ENCODE assay signal across 8 cellular contexts in the genomic region with DNA sequence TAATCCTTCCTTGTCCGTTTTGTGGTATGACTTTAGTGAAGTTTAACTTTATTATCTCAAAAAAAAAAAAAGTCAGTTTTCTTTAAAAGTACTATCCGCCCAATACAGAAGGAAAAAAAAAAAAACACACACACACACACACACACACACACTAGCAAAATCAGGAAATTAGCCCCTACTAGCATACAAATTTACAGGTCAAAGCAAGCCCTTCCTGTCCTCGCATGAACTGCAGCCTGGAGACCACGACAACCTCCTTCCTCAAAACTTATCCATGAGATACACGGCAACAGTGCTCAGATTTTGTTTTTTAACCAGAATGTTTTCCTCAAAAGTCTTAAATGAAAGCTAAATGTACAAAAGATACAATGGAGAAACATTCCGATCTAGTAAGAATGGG. TPM values are rescaled to one million over a fixed set of nuclear protein-coding genes. Genes with fewer than 3 reads are reported as not detected.
DNase-seq lines count a peak whose midpoint lies in the region; ATAC-seq, FAIRE-seq and TF ChIP-seq lines count a peak whose summit lies in the region.

No MANE protein-coding gene starts in this region.

- H3K4me1 ChIP-seq in A549, result peaks cover 43% of the 10 kb centered on the region

- no peak overlapping the region for H3K4me3 ChIP-seq in A549

- TF ChIP-seq CTCF in A549 (IDR thresholded peaks at IDR 0.05), result no peak
- TF ChIP-seq CTCF in HFFc6 (IDR thresholded peaks at IDR 0.05), result no peak
- TF ChIP-seq CTCF in activated B cell treated with CpG ODN at 0.5 μM for 24 hours (IDR thresholded peaks at IDR 0.05), result no peak

- DNase-seq in A549 (ENCODE audit: low read depth in 1 of 2, low spot score in 1 of 2), result no peak
- no peak for DNase-seq in HFFc6
- DNase-seq in activated B cell treated with CpG ODN at 0.5 μM for 24 hours, result no peak
- no peak for DNase-seq in left colon
- no peak for DNase-seq in activated CD4-positive, alpha-beta T cell treated with anti-CD3 and anti-CD28 coated beads for 4 hours
- no peak for DNase-seq in NCI-H1436 (lab: John Stamatoyannopoulos, UW)

- TF ChIP-seq POLR2A in A549 (IDR thresholded peaks at IDR 0.05; ENCODE audit: low read length), result no peak

- intact Hi-C loops in activated B cell treated with CpG ODN at 0.5 μM for 24 hours (cut with micrococcal nuclease), result no loop called here
- intact Hi-C loops in left colon (cut with DNase I, micrococcal nuclease), result no loop called here

- H3K27me3 Mint-ChIP-seq in HFFc6 (ENCODE audit: insufficient read depth) (no peaks in the 10 kb centered on the region), activated B cell treated with CpG ODN at 0.5 μM for 24 hours (no peaks in the 10 kb centered on the region)

- WGBS in A549 (ENCODE audit: missing lambda C conversion rate), result 88% methylated on average over 6 of the region's 6 CpGs

- H3K9me3 ChIP-seq in A549, result no peaks in the 10 kb centered on the region

- no peak for TF ChIP-seq EP300 in A549 (IDR thresholded peaks at IDR 0.05)

- no peaks in the 10 kb centered on the region for H3K9me3 Mint-ChIP-seq in HFFc6
- H3K9me3 Mint-ChIP-seq in activated B cell treated with CpG ODN at 0.5 μM for 24 hours, result no peaks in the 10 kb centered on the region

- CTCF ChIA-PET in A549 (lab: Yijun Ruan, JAX), result interaction anchor here (1.0 to 1.3 kb wide), 2 partner anchors 132 to 154 kb away, joined by 3 to 4 read pairs; no protein-coding TSS in a partner anchor
- CTCF ChIA-PET in activated B cell treated with CpG ODN at 0.5 μM for 24 hours (lab: Charles Lee), result interaction anchor here (0.7 kb wide), 1 partner anchor 165 kb away, joined by 4 read pairs; no protein-coding TSS in a partner anchor

- ATAC-seq in A549 (no peak), activated B cell treated with CpG ODN at 0.5 μM for 24 hours (ENCODE audit: low read depth) (no peak), left colon (peak; percentile 27), GM18870 (IDR thresholded peaks at IDR 0.05; ENCODE audit: unreplicated experiment) (no peak), HG02973 (IDR thresholded peaks at IDR 0.05; ENCODE audit: unreplicated experiment) (no peak)

- H3K4me1 Mint-ChIP-seq in HFFc6 (ENCODE audit: low read depth) (peaks cover 44% of the 10 kb centered on the region), activated B cell treated with CpG ODN at 0.5 μM for 24 hours (peaks cover 59% of the 10 kb centered on the region)

- H3K36me3 Mint-ChIP-seq in HFFc6 (ENCODE audit: low read depth) (peaks cover 12% of the 10 kb centered on the region), activated B cell treated with CpG ODN at 0.5 μM for 24 hours (ENCODE audit: low read depth) (peaks cover 16% of the 10 kb centered on the region)

- TF ChIP-seq RAD21 in A549 (conservative IDR thresholded peaks at IDR 0.05 in 1 of 2, IDR thresholded peaks at IDR 0.05 in 1 of 2), result no peak

- H3K27ac Mint-ChIP-seq in HFFc6, result peak overlapping the region; percentile 16
- H3K27ac Mint-ChIP-seq in activated B cell treated with CpG ODN at 0.5 μM for 24 hours, result peak overlapping the region; percentile 83

- FAIRE-seq in A549 (lab: Jason Lieb, UNC), result no peak

- peak overlapping the region in 1 of 2 experiments; percentile 18; a peak in 1 of 6 replicates for H3K27ac ChIP-seq in A549

- H3K4me2 ChIP-seq in A549, result peak overlapping the region; percentile 11; the same call in 1 of the 3 replicates

- POLR2A ChIA-PET in A549 (lab: Yijun Ruan, JAX) (interaction anchor here (1.6 kb wide), 1 partner anchor 16 kb away, joined by 3 read pairs; the partner anchor contains the start of gene NCOR1), activated B cell treated with CpG ODN at 0.5 μM for 24 hours (lab: Charles Lee) (interaction anchor here (1.1 kb wide), 1 partner anchor 16 kb away, joined by 3 read pairs; the partner anchor contains the start of gene NCOR1)

- H3K4me3 Mint-ChIP-seq in HFFc6 (no peak overlapping the region), activated B cell treated with CpG ODN at 0.5 μM for 24 hours (peak overlapping the region; percentile 67)

TF ChIP-seq in A549, 52 proteins besides CTCF, POLR2A, EP300 and RAD21:
- TF ChIP-seq ZFP36 (IDR thresholded peaks at IDR 0.05; ENCODE audit: borderline replicate concordance, partially characterized antibody) (no peak), CHD2 (IDR thresholded peaks at IDR 0.05; ENCODE audit: low read length, partially characterized antibody) (no peak), EHMT2 (IDR thresholded peaks at IDR 0.05; ENCODE audit: low read depth) (no peak), MAFK (IDR thresholded peaks at IDR 0.05; ENCODE audit: partially characterized antibody) (no peak), TP53 (CRISPR knock-in tag; IDR thresholded peaks at IDR 0.05) (no peak), RNF2 (IDR thresholded peaks at IDR 0.05; ENCODE audit: borderline replicate concordance, low read depth) (no peak), HEYL (CRISPR knock-in tag; IDR thresholded peaks at IDR 0.05) (no peak), RCOR1 (IDR thresholded peaks at IDR 0.05; ENCODE audit: low read depth, low read length) (no peak), HOXA7 (CRISPR knock-in tag; IDR thresholded peaks at IDR 0.05) (no peak), ZC3H11A (IDR thresholded peaks at IDR 0.05) (no peak), CEBPB (IDR thresholded peaks at IDR 0.05) (no peak), HOXB13 (CRISPR knock-in tag; IDR thresholded peaks at IDR 0.05; ENCODE audit: low read depth) (no peak)
- TF ChIP-seq, protein P1, sequence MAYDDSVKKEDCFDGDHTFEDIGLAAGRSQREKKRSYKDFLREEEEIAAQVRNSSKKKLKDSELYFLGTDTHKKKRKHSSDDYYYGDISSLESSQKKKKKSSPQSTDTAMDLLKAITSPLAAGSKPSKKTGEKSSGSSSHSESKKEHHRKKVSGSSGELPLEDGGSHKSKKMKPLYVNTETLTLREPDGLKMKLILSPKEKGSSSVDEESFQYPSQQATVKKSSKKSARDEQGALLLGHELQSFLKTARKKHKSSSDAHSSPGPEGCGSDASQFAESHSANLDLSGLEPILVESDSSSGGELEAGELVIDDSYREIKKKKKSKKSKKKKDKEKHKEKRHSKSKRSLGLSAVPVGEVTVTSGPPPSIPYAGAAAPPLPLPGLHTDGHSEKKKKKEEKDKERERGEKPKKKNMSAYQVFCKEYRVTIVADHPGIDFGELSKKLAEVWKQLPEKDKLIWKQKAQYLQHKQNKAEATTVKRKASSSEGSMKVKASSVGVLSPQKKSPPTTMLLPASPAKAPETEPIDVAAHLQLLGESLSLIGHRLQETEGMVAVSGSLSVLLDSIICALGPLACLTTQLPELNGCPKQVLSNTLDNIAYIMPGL (CRISPR knock-in tag; IDR thresholded peaks at IDR 0.05; ENCODE audit: borderline replicate concordance), result no peak
- TF ChIP-seq, protein P2, sequence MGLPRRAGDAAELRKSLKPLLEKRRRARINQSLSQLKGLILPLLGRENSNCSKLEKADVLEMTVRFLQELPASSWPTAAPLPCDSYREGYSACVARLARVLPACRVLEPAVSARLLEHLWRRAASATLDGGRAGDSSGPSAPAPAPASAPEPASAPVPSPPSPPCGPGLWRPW (IDR thresholded peaks at IDR 0.05), result no peak
- TF ChIP-seq, protein P3, sequence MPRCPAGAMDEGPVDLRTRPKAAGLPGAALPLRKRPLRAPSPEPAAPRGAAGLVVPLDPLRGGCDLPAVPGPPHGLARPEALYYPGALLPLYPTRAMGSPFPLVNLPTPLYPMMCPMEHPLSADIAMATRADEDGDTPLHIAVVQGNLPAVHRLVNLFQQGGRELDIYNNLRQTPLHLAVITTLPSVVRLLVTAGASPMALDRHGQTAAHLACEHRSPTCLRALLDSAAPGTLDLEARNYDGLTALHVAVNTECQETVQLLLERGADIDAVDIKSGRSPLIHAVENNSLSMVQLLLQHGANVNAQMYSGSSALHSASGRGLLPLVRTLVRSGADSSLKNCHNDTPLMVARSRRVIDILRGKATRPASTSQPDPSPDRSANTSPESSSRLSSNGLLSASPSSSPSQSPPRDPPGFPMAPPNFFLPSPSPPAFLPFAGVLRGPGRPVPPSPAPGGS (IDR thresholded peaks at IDR 0.05), result no peak

RNA-seq across cellular contexts. Expression of gene NCOR1, which starts 16.2 kb away (rescaled TPM):
- polyA plus RNA-seq in A549 (2011; rRNA removed) (190 and 194 TPM in 2 replicates), A549 (2017; fragmentation: RNase III; extraction: RNeasy Plus Mini Kit Qiagen cat#74134 plus additional on column Dnase treatment) (60.8 to 65.5 TPM (median 65.5 TPM) in 3 replicates)
- 71.3 and 73.9 TPM in 2 replicates for polyA plus RNA-seq in A549 (2012; cell fraction: cytosol; rRNA removed)
- polyA plus RNA-seq in A549 (2012; cell fraction: nucleus; rRNA removed), result 96.6 and 113 TPM in 2 replicates
- 421 and 515 TPM in 2 replicates for polyA minus RNA-seq in A549 (2011; rRNA and poly(A)+ RNA removed)
- total RNA-seq in HFFc6 (2021; fragmentation: NEBNext Ultra II Directional; extraction: Animal tissue kit (Norgen Biotek cat#: 25700)), result 100 to 1,000 TPM; 103 to 115 (median 111) TPM
- total RNA-seq in activated B cell treated with CpG ODN at 0.5 μM for 24 hours (163 and 188 TPM in 2 replicates), left colon (100 to 1,000 TPM; 181 to 257 TPM)

RNA-seq across cellular contexts. Expression of gene PIGL, which starts 17.9 kb away (rescaled TPM):
- polyA plus RNA-seq in A549 (2011; rRNA removed) (34.1 and 35.1 TPM in 2 replicates), A549 (2017; fragmentation: RNase III; extraction: RNeasy Plus Mini Kit Qiagen cat#74134 plus additional on column Dnase treatment) (25.5 to 28.6 TPM (median 27.5 TPM) in 3 replicates)
- 23.0 and 25.9 TPM in 2 replicates for polyA plus RNA-seq in A549 (2012; cell fraction: cytosol; rRNA removed)
- 80.6 and 105 TPM in 2 replicates for polyA plus RNA-seq in A549 (2012; cell fraction: nucleus; rRNA removed)
- polyA minus RNA-seq in A549 (2011; rRNA and poly(A)+ RNA removed), result 21.4 and 25.7 TPM in 2 replicates
- total RNA-seq in HFFc6 (2021; fragmentation: NEBNext Ultra II Directional; extraction: Animal tissue kit (Norgen Biotek cat#: 25700)), result 10 to 100 TPM; 12.0 to 15.5 (median 14.9) TPM
- total RNA-seq in activated B cell treated with CpG ODN at 0.5 μM for 24 hours (50.8 and 56.6 TPM in 2 replicates), left colon (10 to 100 TPM; 38.4 to 53.4 TPM)
